Comparison of ENCODE assay signal across 8 cellular contexts in genomic region chr17:61400058-61400785, GRCh38. TPM values are rescaled to one million over a fixed set of nuclear protein-coding genes. Genes with fewer than 3 reads are reported as not detected.
A peak's percentile ranks its signal among the peaks of the same experiment; 100 is the strongest.
DNase-seq lines count a peak whose midpoint lies in the region; ATAC-seq and TF ChIP-seq lines count a peak whose summit lies in the region.

No MANE protein-coding gene starts in this region.

- H3K27ac ChIP-seq in adrenal gland (peak overlapping the region in 4 of 5 donors; percentile 39 to 91 (median 62)), lower lobe of right lung (peak overlapping the region; percentile 89), urinary bladder (ENCODE audit: low read depth) (peak overlapping the region; percentile 88)

- H3K4me3 Mint-ChIP-seq in stimulated activated naive CD8-positive, alpha-beta T cell treated with anti-CD3 and anti-CD28 coated beads, Interleukin-15, Interleukin-2, amounts not matched to agents 100 ng/mL and 50 ng/mL, for 24 hours: peak overlapping the region; percentile 58

- H3K4me3 ChIP-seq in adrenal gland (peak overlapping the region in 2 of 4 donors; percentile 22 to 79), lower lobe of right lung (peak overlapping the region; percentile 67), urinary bladder (ENCODE audit: low read depth, low read length) (peak overlapping the region; percentile 94)

- H3K9me3 ChIP-seq in adrenal gland (replicated peaks in 1 of 3): no peaks in the 10 kb centered on the region
- H3K9me3 ChIP-seq in lower lobe of right lung: no peaks in the 10 kb centered on the region

- H3K36me3 Mint-ChIP-seq in stimulated activated naive CD8-positive, alpha-beta T cell treated with anti-CD3 and anti-CD28 coated beads, Interleukin-15, Interleukin-2, amounts not matched to agents 100 ng/mL and 50 ng/mL, for 24 hours (ENCODE audit: low read depth): no peaks in the 10 kb centered on the region

- peaks cover 0 to under 1% of the 10 kb centered on the region in 2 donors for H3K36me3 ChIP-seq in adrenal gland (replicated peaks in 1 of 2)
- peaks cover 12% of the 10 kb centered on the region for H3K36me3 ChIP-seq in lower lobe of right lung
- peaks cover 2% of the 10 kb centered on the region for H3K36me3 ChIP-seq in urinary bladder (ENCODE audit: insufficient read depth)

- ATAC-seq in stimulated activated naive CD8-positive, alpha-beta T cell treated with anti-CD3 and anti-CD28 coated beads, Interleukin-15, Interleukin-2, amounts not matched to agents 100 U/mL and 50 U/mL, for 24 hours: no peak
- ATAC-seq in lower lobe of right lung (no peak), GM19324 (IDR thresholded peaks at IDR 0.05; ENCODE audit: low FRiP score, unreplicated experiment) (no peak)

- peaks cover 29 to 40% of the 10 kb centered on the region in 2 donors for H3K4me1 ChIP-seq in adrenal gland (replicated peaks in 1 of 2)
- peaks cover 57% of the 10 kb centered on the region for H3K4me1 ChIP-seq in lower lobe of right lung
- no peaks in the 10 kb centered on the region for H3K4me1 ChIP-seq in urinary bladder (ENCODE audit: insufficient read depth)

- 1 to 4% (median 1%) methylated on average over 11 to 95 of the region's 95 CpGs for WGBS in adrenal gland, 4 donors
- under 1% methylated on average over 95 of the region's 95 CpGs for WGBS in urinary bladder

- peaks cover 56% of the 10 kb centered on the region for H3K27me3 Mint-ChIP-seq in stimulated activated naive CD8-positive, alpha-beta T cell treated with anti-CD3 and anti-CD28 coated beads, Interleukin-15, Interleukin-2, amounts not matched to agents 100 ng/mL and 50 ng/mL, for 24 hours

- no peaks in the 10 kb centered on the region for H3K9me3 Mint-ChIP-seq in stimulated activated naive CD8-positive, alpha-beta T cell treated with anti-CD3 and anti-CD28 coated beads, Interleukin-15, Interleukin-2, amounts not matched to agents 100 ng/mL and 50 ng/mL, for 24 hours

- no peak for TF ChIP-seq CTCF in adrenal gland (IDR thresholded peaks at IDR 0.05)
- TF ChIP-seq CTCF in lower lobe of right lung (IDR thresholded peaks at IDR 0.05): no peak

- DNase-seq in stimulated activated naive CD8-positive, alpha-beta T cell treated with anti-CD3 and anti-CD28 coated beads, Interleukin-15, Interleukin-2, amounts not matched to agents 100 U/mL and 50 U/mL, for 24 hours: no peak
- no peak for DNase-seq in adrenal gland
- DNase-seq in lower lobe of right lung: peak; percentile 53
- no peak for DNase-seq in cerebellar nuclear complex (lab: John Stamatoyannopoulos, UW)
- DNase-seq in NCI-H187 treated with DMSO at 0.1 percent for 48 hours (lab: John Stamatoyannopoulos, UW): no peak

- peaks cover 46% of the 10 kb centered on the region for H3K4me1 Mint-ChIP-seq in stimulated activated naive CD8-positive, alpha-beta T cell treated with anti-CD3 and anti-CD28 coated beads, Interleukin-15, Interleukin-2, amounts not matched to agents 100 ng/mL and 50 ng/mL, for 24 hours (ENCODE audit: low read depth)

- H3K27me3 ChIP-seq in adrenal gland: peaks cover 46% of the 10 kb centered on the region
- peaks cover 91% of the 10 kb centered on the region for H3K27me3 ChIP-seq in lower lobe of right lung (ENCODE audit: low read depth)

- peak overlapping the region; percentile 36 for H3K27ac Mint-ChIP-seq in stimulated activated naive CD8-positive, alpha-beta T cell treated with anti-CD3 and anti-CD28 coated beads, Interleukin-15, Interleukin-2, amounts not matched to agents 100 ng/mL and 50 ng/mL, for 24 hours

- TF ChIP-seq POLR2A in adrenal gland (IDR thresholded peaks at IDR 0.05): no peak

- intact Hi-C loops in adrenal gland (cut with DNase I) (no loop called here), lower lobe of right lung (cut with DNase I) (no loop called here)

RNA-seq across cellular contexts. Expression of gene TBX2, which starts 0.6 kb away (rescaled TPM):
- total RNA-seq in adrenal gland (10 to 100 TPM in 2 of 8 donors, 1 to 10 TPM in 6; 6.4 to 16.0 (median 7.4) TPM), lower lobe of right lung (83.3 TPM), urinary bladder (26.4 TPM)
- polyA plus RNA-seq in adrenal gland (10 to 100 TPM in 2 of 3 donors, 1 to 10 TPM in 1; 2.4 to 22.1 (median 14.9) TPM), urinary bladder (56.3 TPM)

RNA-seq across cellular contexts. Expression of gene TBX4, which starts 52.0 kb away (rescaled TPM):
- under 1 TPM in 3 of 8 donors, not detected in 5; 0.14 to 0.54 (median 0.29) TPM for total RNA-seq in adrenal gland
- polyA plus RNA-seq in adrenal gland: under 1 TPM in 1 of 3 donors, not detected in 2; 0.03 TPM
- total RNA-seq in lower lobe of right lung: 22.3 TPM
- total RNA-seq in urinary bladder: 9.8 TPM
- 13.0 TPM for polyA plus RNA-seq in urinary bladder
